9 cellular contexts compared by ENCODE assay signal in the genomic region with DNA sequence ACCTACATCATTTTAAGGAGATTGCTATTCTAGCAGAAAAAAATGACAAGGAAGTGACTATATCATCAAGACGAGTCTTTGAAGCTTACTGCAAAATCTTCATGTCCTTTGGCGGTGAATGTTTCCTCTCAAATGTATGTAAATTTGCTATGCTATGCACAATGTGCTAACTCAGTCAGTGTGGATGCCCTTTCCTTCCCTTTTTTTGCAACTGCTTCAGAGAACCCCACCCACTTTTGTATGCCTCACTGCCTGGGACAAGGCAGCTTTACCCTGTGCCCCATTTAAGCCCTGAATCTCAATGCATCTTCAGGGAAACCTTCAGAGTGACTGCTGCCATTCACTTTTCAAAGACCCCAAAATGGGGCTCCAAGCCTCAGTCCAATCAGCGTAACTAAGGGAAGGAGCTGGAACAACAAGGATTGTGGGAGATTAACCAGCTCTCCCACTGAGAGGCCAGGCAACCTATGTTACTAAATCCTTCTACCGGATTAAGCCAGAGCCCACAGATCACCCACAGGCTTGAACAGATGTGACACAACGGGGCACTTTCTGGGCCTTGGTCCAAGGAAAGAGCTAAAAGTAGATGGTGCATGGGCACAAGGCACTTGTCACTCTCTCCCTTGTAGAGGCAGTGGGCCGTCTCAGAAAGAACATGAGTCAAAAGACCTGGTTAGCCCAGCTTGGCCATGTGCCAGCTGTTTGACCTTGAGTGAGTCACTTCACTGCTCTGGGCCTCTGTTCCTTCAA.
DNase-seq lines count a peak whose midpoint lies in the region; ATAC-seq, FAIRE-seq and TF ChIP-seq lines count a peak whose summit lies in the region.
"Had no signal": no experiment of that assay in that cellular context is flagged by ENCODE, and none has a peak within 500 bp of the region (broad histone marks: within the 10 kb centered on the region; RNA-seq: fewer than 3 reads in every experiment).

No MANE protein-coding gene starts in this region.

- CTCF ChIA-PET in endothelial cell of umbilical vein (lab: Charles Lee), result interaction anchor here (0.9 to 1.5 kb wide), 3 partner anchors 9 to 154 kb away, joined by 3 to 4 read pairs (median 3); a partner anchor contains a TSS

- H3K9me3 ChIP-seq in endothelial cell of umbilical vein (replicated peaks; ENCODE audit: control insufficient read depth, insufficient read depth, low read length), result no peaks in the 10 kb centered on the region
- H3K9me3 ChIP-seq: vagina had no signal

- FAIRE-seq in endothelial cell of umbilical vein (lab: Jason Lieb, UNC), result peak; percentile 83

- H3K9ac ChIP-seq in endothelial cell of umbilical vein (replicated peaks; ENCODE audit: extremely low read depth, insufficient read depth, low read length), result no peak overlapping the region

- intact Hi-C loops in endothelial cell of umbilical vein (cut with micrococcal nuclease), result no loop called here

- no peak overlapping the region for H3K27ac ChIP-seq in endothelial cell of umbilical vein (ENCODE audit: insufficient read depth, low read depth, low read length)
- H3K27ac ChIP-seq: vagina had no signal

- no peaks in the 10 kb centered on the region for H4K20me1 ChIP-seq in endothelial cell of umbilical vein (replicated peaks; ENCODE audit: control insufficient read depth, extremely low read depth, insufficient read depth, low read length)

- no peak for TF ChIP-seq CTCF in endothelial cell of umbilical vein (IDR thresholded peaks at IDR 0.05; ENCODE audit: extremely low read depth in 1 of 2, insufficient read depth in 1 of 2, low read depth in 1 of 2, low read length in 2 of 2)

- DNase-seq in Daoy (ENCODE audit: low read depth) (peak; percentile 90), NCI-H82 (lab: John Stamatoyannopoulos, UW) (peak; percentile 97), endothelial cell of umbilical vein (ENCODE audit: low read depth, low spot score) (peak; percentile 75), non-pigmented ciliary epithelial cell (ENCODE audit: low read depth) (peak; percentile 20), NCI-H1105 (lab: John Stamatoyannopoulos, UW) (no peak)

- peaks cover 8% of the 10 kb centered on the region for H3K4me1 ChIP-seq in endothelial cell of umbilical vein (ENCODE audit: control insufficient read depth, extremely low read depth, insufficient read depth, low read length)
- H3K4me1 ChIP-seq: vagina had no signal

- H3K79me2 ChIP-seq in endothelial cell of umbilical vein (ENCODE audit: control insufficient read depth, insufficient read depth, low read length), result no peaks in the 10 kb centered on the region

- ATAC-seq in GM21526 (IDR thresholded peaks at IDR 0.05; ENCODE audit: low FRiP score, unreplicated experiment), result no peak
- no peak for ATAC-seq in HG02852 (IDR thresholded peaks at IDR 0.05; ENCODE audit: unreplicated experiment)
- ATAC-seq in HG02678 (IDR thresholded peaks at IDR 0.05; ENCODE audit: unreplicated experiment), result no peak

- no peak for TF ChIP-seq POLR2A in endothelial cell of umbilical vein (IDR thresholded peaks at IDR 0.05; ENCODE audit: low read depth, low read length)

- no peak overlapping the region for H3K4me3 ChIP-seq in endothelial cell of umbilical vein (replicated peaks in 1 of 3; ENCODE audit: insufficient read depth in 1 of 3, low read depth in 1 of 3, low read length in 3 of 3)
- H3K4me3 ChIP-seq: vagina had no signal

- H3K36me3 ChIP-seq in endothelial cell of umbilical vein (ENCODE audit: control insufficient read depth in 2 of 2, extremely low read depth in 1 of 2, insufficient read depth in 2 of 2, low read length in 2 of 2), result no peaks in the 10 kb centered on the region
- H3K36me3 ChIP-seq: vagina had no signal

- no TSS peak for BruUV-seq in endothelial cell of umbilical vein (replicated peaks; lab: Mats Ljungman, UMichigan)

- no peaks in the 10 kb centered on the region for H3K27me3 ChIP-seq in endothelial cell of umbilical vein (ENCODE audit: control insufficient read depth in 2 of 2, insufficient read depth in 2 of 2, low read length in 2 of 2)
- H3K27me3 ChIP-seq: vagina had no signal

- dilution Hi-C loops in endothelial cell of umbilical vein (cut with MboI; ENCODE audit: extremely low pct_ligation_motif_present, low sequenced_read_pairs), result no loop called here

- H3K4me2 ChIP-seq in endothelial cell of umbilical vein (ENCODE audit: insufficient read depth, low read length), result peak overlapping the region; percentile 12

- no peak overlapping the region for H2AFZ ChIP-seq in endothelial cell of umbilical vein (ENCODE audit: low read depth, low read length)

- POLR2A ChIA-PET in endothelial cell of umbilical vein (lab: Charles Lee), result interaction anchor here (0.8 kb wide), 1 partner anchor 13 kb away, joined by 3 read pairs; no protein-coding TSS in a partner anchor

- no peaks in the 10 kb centered on the region for H3K9me1 ChIP-seq in endothelial cell of umbilical vein (replicated peaks; ENCODE audit: control insufficient read depth, extremely low read depth, insufficient read depth, low read length)

TF ChIP-seq in endothelial cell of umbilical vein, 7 proteins besides CTCF, POLR2A, EP300 and RAD21:
- no peak for TF ChIP-seq GATA2 (IDR thresholded peaks at IDR 0.05; ENCODE audit: insufficient read depth, insufficient read length, low read depth, low read length)
- peak; percentile 49 for TF ChIP-seq JUN (IDR thresholded peaks at IDR 0.05; ENCODE audit: borderline replicate concordance, insufficient read depth, insufficient read length, low read depth)
- TF ChIP-seq POLR2AphosphoS5 (IDR thresholded peaks at IDR 0.05; ENCODE audit: insufficient read depth, low read depth, low read length), result peak; percentile 37
- no peak for TF ChIP-seq EZH2 (IDR thresholded peaks at IDR 0.05; ENCODE audit: borderline replicate concordance, low read depth, low read length, severe bottlenecking)
- no peak for TF ChIP-seq MYC (IDR thresholded peaks at IDR 0.05; ENCODE audit: low read depth, low read length)
- TF ChIP-seq FOS (IDR thresholded peaks at IDR 0.05; ENCODE audit: borderline replicate concordance, insufficient read depth, low read length), result peak; percentile 78
- TF ChIP-seq, protein P1, sequence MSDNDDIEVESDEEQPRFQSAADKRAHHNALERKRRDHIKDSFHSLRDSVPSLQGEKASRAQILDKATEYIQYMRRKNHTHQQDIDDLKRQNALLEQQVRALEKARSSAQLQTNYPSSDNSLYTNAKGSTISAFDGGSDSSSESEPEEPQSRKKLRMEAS (IDR thresholded peaks at IDR 0.05; ENCODE audit: insufficient read depth, insufficient read length), result no peak
TF ChIP-seq in endothelial cell of umbilical vein: peak in this region for 3.
